In genomic region chr3:62208385-62208784, GRCh38 we compare ENCODE assay signal across 33 cellular contexts.
"Had no signal": no experiment of that assay in that cellular context is flagged by ENCODE, and none has a peak within 500 bp of the region (broad histone marks: within the 10 kb centered on the region; RNA-seq: fewer than 3 reads in every experiment).

No MANE protein-coding gene starts in this region.

- H3K9me3 Mint-ChIP-seq: activated CD4-positive, alpha-beta memory T cell treated with anti-CD3 and anti-CD28 coated beads, Interleukin-2, amount 10 ng/mL, durations not matched to agents 7 days and 5 days; activated CD4-positive, alpha-beta T cell treated with anti-CD3 and anti-CD28 coated beads, Interleukin-2, amount 10 ng/mL, durations not matched to agents 7 days and 5 days; activated naive CD4-positive, alpha-beta T cell treated with anti-CD3 and anti-CD28 coated beads, Interleukin-2, amount 10 ng/mL, durations not matched to agents 7 days and 5 days; activated naive CD4-positive, alpha-beta T cell treated with anti-CD3 and anti-CD28 coated beads, Interleukin-2, amount 50 U/mL, for 72 hours; activated naive CD8-positive, alpha-beta T cell treated with anti-CD3 and anti-CD28 coated beads, Interleukin-2, amount 10 ng/mL, durations not matched to agents 7 days and 5 days; activated T-cell treated with anti-CD3 and anti-CD28 coated beads, Interleukin-2, amount 50 U/mL, for 24 hours; activated T-cell treated with anti-CD3 and anti-CD28 coated beads, Interleukin-2, amount 50 U/mL, for 72 hours; central memory CD8-positive, alpha-beta T cell; dendritic cell treated with granulocyte-macrophage colony-stimulating factor and Interleukin-4, amounts not matched to agents 40 ng/mL and 50 ng/mL, for 4 days; endodermal cell; T-helper 2 cell treated with Interferon-gamma antibody and Interleukin-4, amounts not matched to agents 5 μg/mL and 100 μg/mL, for 36 hours had no signal

- H3K4me1 ChIP-seq: ascending aorta, breast epithelium had no signal

- FAIRE-seq: frontal cortex had no signal

- H3K27me3 Mint-ChIP-seq: activated CD4-positive, alpha-beta memory T cell treated with anti-CD3 and anti-CD28 coated beads, Interleukin-2, amount 10 ng/mL, durations not matched to agents 7 days and 5 days; activated CD4-positive, alpha-beta T cell treated with anti-CD3 and anti-CD28 coated beads, Interleukin-2, amount 10 ng/mL, durations not matched to agents 7 days and 5 days; activated naive CD4-positive, alpha-beta T cell treated with anti-CD3 and anti-CD28 coated beads, Interleukin-2, amount 10 ng/mL, durations not matched to agents 7 days and 5 days; activated naive CD8-positive, alpha-beta T cell treated with anti-CD3 and anti-CD28 coated beads, Interleukin-2, amount 10 ng/mL, durations not matched to agents 7 days and 5 days; activated T-cell treated with anti-CD3 and anti-CD28 coated beads, Interleukin-2, amount 50 U/mL, for 24 hours; brain; central memory CD8-positive, alpha-beta T cell; dendritic cell treated with granulocyte-macrophage colony-stimulating factor and Interleukin-4, amounts not matched to agents 40 ng/mL and 50 ng/mL, for 4 days had no signal

- H3K4me3 ChIP-seq: ascending aorta, breast epithelium, cardiac muscle cell, coronary artery, dorsolateral prefrontal cortex had no signal

- H3K9me3 ChIP-seq: ascending aorta, breast epithelium had no signal

- H3K27me3 ChIP-seq: ascending aorta, breast epithelium, cardiac muscle cell, dorsolateral prefrontal cortex had no signal

- H3K4me3 Mint-ChIP-seq: activated CD4-positive, alpha-beta memory T cell treated with anti-CD3 and anti-CD28 coated beads, Interleukin-2, amount 10 ng/mL, durations not matched to agents 7 days and 5 days; activated CD4-positive, alpha-beta T cell treated with anti-CD3 and anti-CD28 coated beads, Interleukin-2, amount 10 ng/mL, durations not matched to agents 7 days and 5 days; activated naive CD4-positive, alpha-beta T cell treated with anti-CD3 and anti-CD28 coated beads, Interleukin-2, amount 10 ng/mL, durations not matched to agents 7 days and 5 days; activated naive CD8-positive, alpha-beta T cell treated with anti-CD3 and anti-CD28 coated beads, Interleukin-2, amount 10 ng/mL, durations not matched to agents 7 days and 5 days; activated T-cell treated with anti-CD3 and anti-CD28 coated beads, Interleukin-2, amount 50 U/mL, for 24 hours; activated T-cell treated with anti-CD3 and anti-CD28 coated beads, Interleukin-2, amount 50 U/mL, for 72 hours; brain; central memory CD8-positive, alpha-beta T cell; dendritic cell treated with granulocyte-macrophage colony-stimulating factor and Interleukin-4, amounts not matched to agents 40 ng/mL and 50 ng/mL, for 4 days; endodermal cell; T-helper 17 cell; T-helper 2 cell treated with Interferon-gamma antibody and Interleukin-4, amounts not matched to agents 5 μg/mL and 100 μg/mL, for 36 hours had no signal

- DNase-seq: activated CD4-positive, alpha-beta memory T cell treated with anti-CD3 and anti-CD28 coated beads, Interleukin-2, amount 10 ng/mL, durations not matched to agents 7 days and 5 days; activated CD4-positive, alpha-beta T cell treated with anti-CD3 and anti-CD28 coated beads for 4 hours; activated CD4-positive, alpha-beta T cell treated with anti-CD3 and anti-CD28 coated beads, Interleukin-2, amount 10 ng/mL, durations not matched to agents 7 days and 5 days; activated CD4-positive, alpha-beta T cell treated with anti-CD3 and anti-CD28 coated beads, Interleukin-2, amount 50 U/mL, for 4 hours; activated CD4-positive, CD25-positive, alpha-beta regulatory T cell; activated CD4-positive, CD25-positive, alpha-beta regulatory T cell treated with anti-CD3 and anti-CD28 coated beads, Interleukin-2, amount 50 U/mL, for 72 hours; activated CD8-positive, alpha-beta memory T cell treated with anti-CD3 and anti-CD28 coated beads, Interleukin-2, amount 50 U/mL, for 48 hours; activated gamma-delta T cell; activated naive CD4-positive, alpha-beta T cell; activated naive CD4-positive, alpha-beta T cell treated with anti-CD3 and anti-CD28 coated beads, Interleukin-2, amount 10 ng/mL, durations not matched to agents 7 days and 5 days; activated naive CD8-positive, alpha-beta T cell treated with anti-CD3 and anti-CD28 coated beads, Interleukin-2, amount 10 ng/mL, durations not matched to agents 7 days and 5 days; activated T-cell treated with anti-CD3 and anti-CD28 coated beads for 4 hours; activated T-cell treated with anti-CD3 and anti-CD28 coated beads, Interleukin-2, amount 50 U/mL, for 24 hours; activated T-cell treated with anti-CD3 and anti-CD28 coated beads, Interleukin-2, amount 50 U/mL, for 72 hours; dorsolateral prefrontal cortex; effector memory CD4-positive, alpha-beta T cell; endodermal cell; head of caudate nucleus; T-helper 1 cell; T-helper 17 cell; T1000; WERI-Rb-1 had no signal

- H3K27ac ChIP-seq: ascending aorta, breast epithelium, coronary artery, dorsolateral prefrontal cortex, WERI-Rb-1 had no signal

- H3K36me3 ChIP-seq: breast epithelium, cardiac muscle cell had no signal

- H3K4me1 Mint-ChIP-seq: activated CD4-positive, alpha-beta memory T cell treated with anti-CD3 and anti-CD28 coated beads, Interleukin-2, amount 10 ng/mL, durations not matched to agents 7 days and 5 days; activated CD4-positive, alpha-beta T cell treated with anti-CD3 and anti-CD28 coated beads, Interleukin-2, amount 10 ng/mL, durations not matched to agents 7 days and 5 days; activated naive CD4-positive, alpha-beta T cell treated with anti-CD3 and anti-CD28 coated beads, Interleukin-2, amount 10 ng/mL, durations not matched to agents 7 days and 5 days; central memory CD8-positive, alpha-beta T cell had no signal

- H3K36me3 Mint-ChIP-seq: activated naive CD4-positive, alpha-beta T cell treated with anti-CD3 and anti-CD28 coated beads, Interleukin-2, amount 10 ng/mL, durations not matched to agents 7 days and 5 days; activated naive CD4-positive, alpha-beta T cell treated with anti-CD3 and anti-CD28 coated beads, Interleukin-2, amount 50 U/mL, for 72 hours; activated naive CD8-positive, alpha-beta T cell treated with anti-CD3 and anti-CD28 coated beads, Interleukin-2, amount 10 ng/mL, durations not matched to agents 7 days and 5 days had no signal

- H3K27ac Mint-ChIP-seq: activated CD4-positive, alpha-beta memory T cell treated with anti-CD3 and anti-CD28 coated beads, Interleukin-2, amount 10 ng/mL, durations not matched to agents 7 days and 5 days; activated CD4-positive, alpha-beta T cell treated with anti-CD3 and anti-CD28 coated beads, Interleukin-2, amount 10 ng/mL, durations not matched to agents 7 days and 5 days; activated naive CD4-positive, alpha-beta T cell treated with anti-CD3 and anti-CD28 coated beads, Interleukin-2, amount 10 ng/mL, durations not matched to agents 7 days and 5 days; activated naive CD4-positive, alpha-beta T cell treated with anti-CD3 and anti-CD28 coated beads, Interleukin-2, amount 50 U/mL, for 72 hours; activated naive CD8-positive, alpha-beta T cell treated with anti-CD3 and anti-CD28 coated beads, Interleukin-2, amount 10 ng/mL, durations not matched to agents 7 days and 5 days; activated T-cell treated with anti-CD3 and anti-CD28 coated beads, Interleukin-2, amount 50 U/mL, for 24 hours; activated T-cell treated with anti-CD3 and anti-CD28 coated beads, Interleukin-2, amount 50 U/mL, for 72 hours; dendritic cell treated with granulocyte-macrophage colony-stimulating factor and Interleukin-4, amounts not matched to agents 40 ng/mL and 50 ng/mL, for 4 days; endodermal cell; T-helper 17 cell; T-helper 2 cell treated with Interferon-gamma antibody and Interleukin-4, amounts not matched to agents 5 μg/mL and 100 μg/mL, for 36 hours had no signal

- ATAC-seq: activated naive CD4-positive, alpha-beta T cell treated with anti-CD3 and anti-CD28 coated beads, Interleukin-2, amount 50 U/mL, for 72 hours; activated T-cell treated with anti-CD3 and anti-CD28 coated beads, Interleukin-2, amount 50 U/mL, for 72 hours; esophagus mucosa; T-helper 17 cell had no signal
